In genomic region chr1:117657031-117657430, GRCh38 we compare ENCODE assay signal across 9 cellular contexts. TPM values are rescaled to one million over a fixed set of nuclear protein-coding genes. Genes with fewer than 3 reads are reported as not detected.
DNase-seq lines count a peak whose midpoint lies in the region; ATAC-seq and TF ChIP-seq lines count a peak whose summit lies in the region.
"Had no signal": no experiment of that assay in that cellular context is flagged by ENCODE, and none has a peak within 500 bp of the region (broad histone marks: within the 10 kb centered on the region; RNA-seq: fewer than 3 reads in every experiment).

No MANE protein-coding gene starts in this region.

- TF ChIP-seq CTCF in PC-9 (conservative IDR thresholded peaks at IDR 0.05) (no peak), choroid plexus epithelial cell (conservative IDR thresholded peaks at IDR 0.05; ENCODE audit: low read depth, low read length) (no peak), upper lobe of left lung (IDR thresholded peaks at IDR 0.05) (no peak)

- H3K4me3 ChIP-seq in PC-9, result no peak overlapping the region
- no peak overlapping the region for H3K4me3 ChIP-seq in choroid plexus epithelial cell (ENCODE audit: low read depth, low read length)
- H3K4me3 ChIP-seq in upper lobe of left lung, result no peak overlapping the region

- POLR2A ChIA-PET in PC-9 (lab: Charles Lee; ENCODE audit: unreplicated experiment), result interaction anchor here (0.6 to 0.7 kb wide), 5 partner anchors 14 to 1014 kb away, joined by 3 to 6 read pairs (median 4); no protein-coding TSS in a partner anchor

- H3K79me2 ChIP-seq in PC-9 (ENCODE audit: low read depth), result no peaks in the 10 kb centered on the region

- no peak for TF ChIP-seq POLR2A in upper lobe of left lung (IDR thresholded peaks at IDR 0.05)

- peaks cover 34% of the 10 kb centered on the region for H3K4me1 ChIP-seq in PC-9 (replicated peaks; ENCODE audit: insufficient read depth)
- H3K4me1 ChIP-seq in upper lobe of left lung, result peaks cover 0 to 15% (median 7%) of the 10 kb centered on the region in 4 donors

- 0 out of 2 replicates have a peak overlapping the region, but pooled peaks have one; percentile 9 for H3K4me2 ChIP-seq in PC-9

- H2AFZ ChIP-seq in PC-9, result no peak overlapping the region

- no peaks in the 10 kb centered on the region for H3K9me2 ChIP-seq in PC-9 (ENCODE audit: insufficient read depth)

- TF ChIP-seq EP300 in upper lobe of left lung (IDR thresholded peaks at IDR 0.05), result no peak

- H3K27me3 ChIP-seq in PC-9 (ENCODE audit: insufficient read depth, low read depth) (no peaks in the 10 kb centered on the region), upper lobe of left lung (no peaks in the 10 kb centered on the region)

- BruUV-seq in PC-9 (replicated peaks; lab: Mats Ljungman, UMichigan), result no TSS peak

- intact Hi-C loops in PC-9 (cut with micrococcal nuclease; ENCODE audit: unreplicated experiment), result no loop called here

- peak; percentile 14 for DNase-seq in NCI-H82 (lab: John Stamatoyannopoulos, UW)
- no peak for DNase-seq in NCI-H82 treated with DMSO at 0.1 percent for 48 hours (lab: John Stamatoyannopoulos, UW; ENCODE audit: unreplicated experiment)
- peak; percentile 57 to 84 for DNase-seq in PC-9
- peak; percentile 83 for DNase-seq in choroid plexus epithelial cell (ENCODE audit: low read depth)
- DNase-seq in non-pigmented ciliary epithelial cell (ENCODE audit: low read depth), result peak; percentile 68
- no peak for DNase-seq in hippocampal formation (lab: John Stamatoyannopoulos, UW)
- no peak for DNase-seq in upper lobe of left lung
- DNase-seq: NCI-H1048 had no signal

- WGBS in upper lobe of left lung, 2 donors, result 51 to 53% methylated on average over 3 of the region's 3 CpGs

- CTCF ChIA-PET in PC-9 (lab: Charles Lee), result no interaction called here

- no peaks in the 10 kb centered on the region for H4K20me1 ChIP-seq in PC-9 (ENCODE audit: insufficient read depth)

- H3K27ac ChIP-seq in PC-9 (no peak overlapping the region), upper lobe of left lung (no peak overlapping the region)

- H3K9me3 ChIP-seq in PC-9 (ENCODE audit: insufficient read depth, low read depth) (no peaks in the 10 kb centered on the region), upper lobe of left lung (no peaks in the 10 kb centered on the region)

- no peaks in the 10 kb centered on the region for H3K36me3 ChIP-seq in PC-9 (ENCODE audit: low read depth)
- H3K36me3 ChIP-seq in upper lobe of left lung, result no peaks in the 10 kb centered on the region

- H3F3A ChIP-seq in PC-9 (ENCODE audit: insufficient read depth, low read depth), result peaks cover 14% of the 10 kb centered on the region; the same call in 1 of the 2 replicates

- ATAC-seq in HG02642 (IDR thresholded peaks at IDR 0.05; ENCODE audit: poor library complexity, unreplicated experiment) (no peak), upper lobe of left lung (ENCODE audit: low FRiP score in 2 of 2) (no peak)

RNA-seq across cellular contexts. Expression of gene TENT5C, which starts 51.2 kb away (rescaled TPM):
- total RNA-seq in PC-9 (2021) (3.9 and 4.3 TPM in 2 replicates), upper lobe of left lung (10 to 100 TPM in 5 of 6 donors, 1 to 10 TPM in 1; 8.1 to 37.8 (median 18.4) TPM)

Comparison
In these comparisons a context has a peak if more than half of its experiments do, and no peak if none do; other contexts are left out.
1. DNase-seq: peak in NCI-H82 (single experiment), PC-9 (2 of 2), choroid plexus epithelial cell (single experiment) and non-pigmented ciliary epithelial cell (single experiment); none in NCI-H82 treated with DMSO at 0.1 percent for 48 hours (single experiment), hippocampal formation (0 of 2) and upper lobe of left lung (0 of 2).